Comparison of ENCODE assay signal across 10 cellular contexts in genomic region chr17:31490991-31491793, GRCh38.
DNase-seq lines count a peak whose midpoint lies in the region; ATAC-seq, FAIRE-seq and TF ChIP-seq lines count a peak whose summit lies in the region.
"Had no signal": no experiment of that assay in that cellular context is flagged by ENCODE, and none has a peak within 500 bp of the region (broad histone marks: within the 10 kb centered on the region; RNA-seq: fewer than 3 reads in every experiment).

No MANE protein-coding gene starts in this region.

- H3K27me3 ChIP-seq in MM.1S (replicated peaks; ENCODE audit: insufficient read depth, low read length) = no peaks in the 10 kb centered on the region
- H3K27me3 ChIP-seq in astrocyte (ENCODE audit: insufficient read depth, low read length) = peaks cover 52% of the 10 kb centered on the region
- no peaks in the 10 kb centered on the region for H3K27me3 ChIP-seq in small intestine (ENCODE audit: control insufficient read depth in 2 of 2, insufficient read depth in 2 of 2, low read length in 2 of 2)

- H3K36me3 ChIP-seq in MM.1S (replicated peaks; ENCODE audit: insufficient read depth, low read length) (no peaks in the 10 kb centered on the region), astrocyte (ENCODE audit: insufficient read depth, low read length) (no peaks in the 10 kb centered on the region), small intestine (ENCODE audit: control insufficient read depth in 2 of 2, insufficient read depth in 2 of 2, low read length in 2 of 2) (no peaks in the 10 kb centered on the region)

- TF ChIP-seq CTCF in MM.1S (IDR thresholded peaks at IDR 0.05; ENCODE audit: low read length) (no peak), astrocyte (IDR thresholded peaks at IDR 0.05; ENCODE audit: insufficient read depth, low read depth, low read length) (no peak)

- H3K79me2 ChIP-seq in MM.1S (ENCODE audit: low read length) (peaks cover 33% of the 10 kb centered on the region), astrocyte (ENCODE audit: insufficient read depth, low read length) (no peaks in the 10 kb centered on the region)

- H3K4me2 ChIP-seq in MM.1S (ENCODE audit: low read depth, low read length) (peak overlapping the region; percentile 11; the same call in 1 of the 2 replicates), astrocyte (ENCODE audit: low read length) (no peak overlapping the region)

- peaks cover 21% of the 10 kb centered on the region for H3K4me1 ChIP-seq in MM.1S (ENCODE audit: low read length)
- peaks cover 6% of the 10 kb centered on the region for H3K4me1 ChIP-seq in astrocyte (ENCODE audit: insufficient read depth, low read length)
- H3K4me1 ChIP-seq in small intestine (ENCODE audit: control insufficient read depth in 2 of 2, insufficient read depth in 1 of 2, low read depth in 1 of 2, low read length in 1 of 2) = peaks cover 26 to 29% of the 10 kb centered on the region in 2 donors

- WGBS in small intestine, 3 donors = 27 to 59% (median 42%) methylated on average over 12 of the region's 12 CpGs

- no peak for ATAC-seq in GM19328 (IDR thresholded peaks at IDR 0.05; ENCODE audit: unreplicated experiment)

- H3K4me3 ChIP-seq in MM.1S (ENCODE audit: low read length) = no peak overlapping the region
- no peak overlapping the region for H3K4me3 ChIP-seq in astrocyte (ENCODE audit: insufficient read depth, low read depth, low read length)
- H3K4me3 ChIP-seq in small intestine (ENCODE audit: low read depth in 1 of 2, low read length in 2 of 2) = no peak overlapping the region

- H3K4me1 Mint-ChIP-seq in activated CD4-positive, alpha-beta T cell treated with anti-CD3 and anti-CD28 coated beads, Interleukin-2, amount 10 ng/mL, durations not matched to agents 24 days and 14 days = peaks cover 66% of the 10 kb centered on the region
- H3K4me1 Mint-ChIP-seq in astrocyte (ENCODE audit: low read depth, unreplicated experiment) = peaks cover 17% of the 10 kb centered on the region

- no peaks in the 10 kb centered on the region for H3K9me3 Mint-ChIP-seq in activated CD4-positive, alpha-beta T cell treated with anti-CD3 and anti-CD28 coated beads, Interleukin-2, amount 10 ng/mL, durations not matched to agents 24 days and 14 days
- peaks cover 2% of the 10 kb centered on the region for H3K9me3 Mint-ChIP-seq in astrocyte (ENCODE audit: unreplicated experiment)

- H3F3A ChIP-seq in MM.1S (ENCODE audit: insufficient read depth, low read length) = peaks cover 5% of the 10 kb centered on the region; the same call in 1 of the 2 replicates

- no peak overlapping the region; the same call in 1 of the 2 replicates for H3K27ac ChIP-seq in MM.1S (ENCODE audit: low read length)
- H3K27ac ChIP-seq in astrocyte (ENCODE audit: low read depth, low read length) = no peak overlapping the region
- H3K27ac ChIP-seq in small intestine (ENCODE audit: low read depth in 1 of 2, low read length in 1 of 2) = peak overlapping the region; percentile 75 to 89

- peak; percentile 64 for DNase-seq in activated CD4-positive, alpha-beta T cell treated with anti-CD3 and anti-CD28 coated beads, Interleukin-2, amount 10 ng/mL, durations not matched to agents 24 days and 14 days
- no peak for DNase-seq in activated CD4-positive, alpha-beta T cell treated with anti-CD3 and anti-CD28 coated beads, Interleukin-2, amount 50 U/mL, for 1 hour
- DNase-seq in MM.1S = no peak
- no peak for DNase-seq in astrocyte (ENCODE audit: low read depth)
- peak; percentile 59 for DNase-seq in small intestine
- DNase-seq in hippocampal formation (lab: John Stamatoyannopoulos, UW) = no peak
- DNase-seq in kidney tubule cell (ENCODE audit: low spot score) = no peak
- DNase-seq: nucleus accumbens; stimulated activated CD8-positive, alpha-beta memory T cell treated with anti-CD3 and anti-CD28 coated beads, Interleukin-4, amount 100 ng/mL, for 48 hours had no signal

- H3K9ac ChIP-seq in MM.1S (ENCODE audit: low read length) (no peak overlapping the region), astrocyte (ENCODE audit: low read length) (no peak overlapping the region)

- H3K27me3 Mint-ChIP-seq in activated CD4-positive, alpha-beta T cell treated with anti-CD3 and anti-CD28 coated beads, Interleukin-2, amount 10 ng/mL, durations not matched to agents 24 days and 14 days = no peaks in the 10 kb centered on the region
- H3K27me3 Mint-ChIP-seq in astrocyte (ENCODE audit: low read depth, unreplicated experiment) = peaks cover 62% of the 10 kb centered on the region

- no peaks in the 10 kb centered on the region for H3K9me2 ChIP-seq in MM.1S (replicated peaks; ENCODE audit: insufficient read depth, low read length)

- H3K4me3 Mint-ChIP-seq in activated CD4-positive, alpha-beta T cell treated with anti-CD3 and anti-CD28 coated beads, Interleukin-2, amount 10 ng/mL, durations not matched to agents 24 days and 14 days = peak overlapping the region; percentile 38
- H3K4me3 Mint-ChIP-seq in astrocyte (ENCODE audit: unreplicated experiment) = peak overlapping the region; percentile 1

- H3K9me3 ChIP-seq in MM.1S (replicated peaks; ENCODE audit: insufficient read depth, low read length) (no peaks in the 10 kb centered on the region), astrocyte (ENCODE audit: insufficient read depth, low read depth, low read length) (no peaks in the 10 kb centered on the region), small intestine (ENCODE audit: control insufficient read depth, low read depth) (no peaks in the 10 kb centered on the region)

- H2AFZ ChIP-seq in MM.1S (ENCODE audit: low read length) (no peak overlapping the region), astrocyte (ENCODE audit: low read depth, low read length) (no peak overlapping the region)

- intact Hi-C loops in activated CD4-positive, alpha-beta T cell treated with anti-CD3 and anti-CD28 coated beads, Interleukin-2, amount 10 ng/mL, durations not matched to agents 24 days and 14 days (cut with micrococcal nuclease) = loop anchor here (5.0 kb wide), 1 partner anchor 179 kb away; the partner anchor contains the start of gene EVI2B

- peak overlapping the region; percentile 45 for H3K27ac Mint-ChIP-seq in activated CD4-positive, alpha-beta T cell treated with anti-CD3 and anti-CD28 coated beads, Interleukin-2, amount 10 ng/mL, durations not matched to agents 24 days and 14 days
- H3K27ac Mint-ChIP-seq in astrocyte (ENCODE audit: unreplicated experiment) = no peak overlapping the region

- peaks cover 6% of the 10 kb centered on the region for H3K36me3 Mint-ChIP-seq in activated CD4-positive, alpha-beta T cell treated with anti-CD3 and anti-CD28 coated beads, Interleukin-2, amount 10 ng/mL, durations not matched to agents 24 days and 14 days (ENCODE audit: low read depth)
- no peaks in the 10 kb centered on the region for H3K36me3 Mint-ChIP-seq in astrocyte (ENCODE audit: low read depth, unreplicated experiment)

- H4K20me1 ChIP-seq in MM.1S (ENCODE audit: insufficient read depth, low read length) (no peaks in the 10 kb centered on the region), astrocyte (ENCODE audit: insufficient read depth, low read length) (peaks cover 3% of the 10 kb centered on the region)

- FAIRE-seq in astrocyte (lab: Jason Lieb, UNC) (no peak), small intestine (lab: Jason Lieb, UNC) (no peak)

Comparison
In these comparisons a context has a peak if more than half of its experiments do, and no peak if none do; other contexts are left out.
1. DNase-seq: peak in activated CD4-positive, alpha-beta T cell treated with anti-CD3 and anti-CD28 coated beads, Interleukin-2, amount 10 ng/mL, durations not matched to agents 24 days and 14 days (single experiment) and small intestine (single experiment); none in activated CD4-positive, alpha-beta T cell treated with anti-CD3 and anti-CD28 coated beads, Interleukin-2, amount 50 U/mL, for 1 hour (single experiment), MM.1S (single experiment), astrocyte (single experiment), hippocampal formation (0 of 2) and kidney tubule cell (single experiment).
2. H3K27ac ChIP-seq: peak in small intestine (2 of 2); none in MM.1S (single experiment) and astrocyte (single experiment).